ENCODE assay signal across 1 cellular context in the genomic region with DNA sequence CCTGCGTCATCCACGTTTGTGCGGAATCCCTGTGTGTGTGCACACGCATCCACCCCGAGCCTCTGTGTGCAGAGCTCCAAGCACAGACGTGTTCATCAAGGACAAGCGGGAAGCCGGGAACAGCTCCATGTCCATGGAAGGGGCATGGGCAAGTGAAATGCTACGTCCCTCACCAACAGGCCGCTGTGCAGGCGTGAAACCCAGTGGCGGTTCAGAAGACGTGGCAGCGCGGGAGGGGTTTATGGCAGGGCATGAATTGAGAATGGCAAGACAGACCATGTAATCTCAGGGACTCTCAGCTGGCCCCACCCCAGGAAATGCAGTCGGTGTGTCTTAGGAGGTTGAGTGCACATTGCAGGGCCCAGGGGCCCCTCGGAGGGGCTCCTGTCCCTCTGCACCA.
TF ChIP-seq lines count a peak whose summit lies in the region.

No MANE protein-coding gene starts in this region.

TF ChIP-seq in HEK293, 187 proteins besides CTCF, POLR2A, EP300 and RAD21:
- no peak for TF ChIP-seq BCL11A (tag by site-specific recombination; IDR thresholded peaks at IDR 0.05; ENCODE audit: low read depth)
- TF ChIP-seq ZBTB20 (tag by site-specific recombination; IDR thresholded peaks at IDR 0.05), result peak; percentile 50; the same call in 1 of the 2 replicates
